Comparison of ENCODE assay signal across 9 cellular contexts in the genomic region with DNA sequence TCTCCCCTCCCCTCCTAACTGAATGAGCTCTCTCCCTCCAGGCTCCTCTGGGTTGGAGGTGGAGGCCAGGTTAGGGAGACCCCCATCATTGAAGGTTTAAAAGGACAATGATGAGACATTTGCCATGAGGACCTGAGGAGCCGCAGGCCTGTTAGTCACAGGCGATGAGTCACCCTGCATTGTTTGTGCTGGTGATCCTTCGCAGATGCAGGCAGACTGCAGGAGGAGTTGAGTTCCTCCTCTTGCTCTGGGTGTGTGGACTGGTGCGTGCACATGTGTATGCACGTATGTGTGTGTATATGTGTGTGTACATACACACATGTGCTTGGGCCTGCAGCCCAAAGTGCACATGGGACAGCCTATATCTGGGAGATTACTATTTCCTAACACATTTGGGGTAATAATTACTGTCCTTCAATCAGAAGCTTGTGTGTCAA. TPM values are rescaled to one million over a fixed set of nuclear protein-coding genes. Genes with fewer than 3 reads are reported as not detected.
DNase-seq lines count a peak whose midpoint lies in the region; ATAC-seq and TF ChIP-seq lines count a peak whose summit lies in the region.
"Had no signal": no experiment of that assay in that cellular context is flagged by ENCODE, and none has a peak within 500 bp of the region (broad histone marks: within the 10 kb centered on the region; RNA-seq: fewer than 3 reads in every experiment).

No MANE protein-coding gene starts in this region.

- H3K4ac ChIP-seq in mesenchymal stem cell (ENCODE audit: low read depth in 1 of 2, low read length in 2 of 2) = peak overlapping the region in 1 of 2 experiments; percentile 75

- peak overlapping the region; percentile 82 to 84 for H3K18ac ChIP-seq in mesenchymal stem cell (ENCODE audit: low read depth in 1 of 2, low read length in 2 of 2)

- peak overlapping the region; percentile 27 for H3K27ac ChIP-seq in mesenchymal stem cell (ENCODE audit: low read length, poor library complexity, severe bottlenecking)
- H3K27ac ChIP-seq: KMS-11 had no signal

- H4K91ac ChIP-seq in mesenchymal stem cell (ENCODE audit: low read length) = no peak overlapping the region

- H3K27me3 Mint-ChIP-seq in effector memory CD8-positive, alpha-beta T cell = peaks cover 11 to 57% of the 10 kb centered on the region in 2 donors

- H3K9ac ChIP-seq in mesenchymal stem cell (ENCODE audit: low read length) = peak overlapping the region; percentile 73
- H3K9ac ChIP-seq: KMS-11 had no signal

- no peak overlapping the region for H4K8ac ChIP-seq in mesenchymal stem cell (ENCODE audit: low read length)

- H3K4me3 ChIP-seq in cardiac fibroblast (replicated peaks in 1 of 2; ENCODE audit: low read depth in 2 of 2, low read length in 2 of 2) = no peak overlapping the region
- no peak overlapping the region for H3K4me3 ChIP-seq in mesenchymal stem cell (ENCODE audit: insufficient read depth in 1 of 2, low read depth in 1 of 2, low read length in 2 of 2)

- peaks cover 25% of the 10 kb centered on the region for H3K4me1 ChIP-seq in mesenchymal stem cell (ENCODE audit: control insufficient read depth, insufficient read depth, low read depth, low read length)

- no peak overlapping the region for H3K4me3 Mint-ChIP-seq in effector memory CD8-positive, alpha-beta T cell

- H3K4me2 ChIP-seq in mesenchymal stem cell (ENCODE audit: low read length, poor library complexity, severe bottlenecking) = no peak overlapping the region
- H3K4me2 ChIP-seq: KMS-11 had no signal

- ATAC-seq in effector memory CD8-positive, alpha-beta T cell (replicated peaks) = no peak
- no peak for ATAC-seq in GM19351 (IDR thresholded peaks at IDR 0.05; ENCODE audit: unreplicated experiment)

- H3K36me3 Mint-ChIP-seq in effector memory CD8-positive, alpha-beta T cell (ENCODE audit: insufficient read depth) = peaks cover 3% of the 10 kb centered on the region

- no peak for TF ChIP-seq CTCF in cardiac fibroblast (IDR thresholded peaks at IDR 0.05; ENCODE audit: low read depth, low read length)

- no peak overlapping the region for H3K14ac ChIP-seq in mesenchymal stem cell (ENCODE audit: low read length in 2 of 2)

- 1% methylated on average over 3 of the region's 5 CpGs for whole genome bisulfite sequencing in mesenchymal stem cell

- peak overlapping the region; percentile 55 for H2BK120ac ChIP-seq in mesenchymal stem cell (ENCODE audit: low read depth, low read length)

- DNase-seq in GM04503 (ENCODE audit: low read depth) (peak; percentile 92), OCI-M1 (lab: John Stamatoyannopoulos, UW) (peak; percentile 65), cardiac fibroblast (ENCODE audit: low read depth in 2 of 2) (peak; percentile 93 to 97), mesenchymal stem cell (peak; percentile 96), superior temporal gyrus (ENCODE audit: extremely low spot score) (peak; percentile 41), NCI-H128 (lab: John Stamatoyannopoulos, UW; ENCODE audit: unreplicated experiment) (no peak)
- no peak for DNase-seq in effector memory CD8-positive, alpha-beta T cell

- H3K4me1 Mint-ChIP-seq in effector memory CD8-positive, alpha-beta T cell (ENCODE audit: low read depth in 2 of 2) = no peaks in the 10 kb centered on the region

- H3K27ac Mint-ChIP-seq in effector memory CD8-positive, alpha-beta T cell = no peak overlapping the region

- H2BK12ac ChIP-seq in mesenchymal stem cell (ENCODE audit: low read length in 2 of 2) = peak overlapping the region; percentile 95 to 97

- no peaks in the 10 kb centered on the region for H3K79me1 ChIP-seq in mesenchymal stem cell (replicated peaks; ENCODE audit: low read length, poor library complexity, severe bottlenecking)

- no peak overlapping the region for H2AFZ ChIP-seq in mesenchymal stem cell (ENCODE audit: low read depth, low read length)

- H2BK15ac ChIP-seq in mesenchymal stem cell (ENCODE audit: low read depth, poor library complexity, severe bottlenecking) = no peak overlapping the region

- no peak overlapping the region for H2AK5ac ChIP-seq in mesenchymal stem cell (ENCODE audit: low read length, severe bottlenecking)

- H3K27me3 ChIP-seq in mesenchymal stem cell (ENCODE audit: control insufficient read depth in 1 of 2, insufficient read depth in 1 of 2, low read length in 2 of 2) = no peaks in the 10 kb centered on the region

- H3K9me3 Mint-ChIP-seq in effector memory CD8-positive, alpha-beta T cell = no peaks in the 10 kb centered on the region

- H3K9me3 ChIP-seq in mesenchymal stem cell (ENCODE audit: control insufficient read depth, low read length) = no peaks in the 10 kb centered on the region

- no peaks in the 10 kb centered on the region for H3K36me3 ChIP-seq in mesenchymal stem cell (ENCODE audit: control insufficient read depth in 1 of 2, insufficient read depth in 2 of 2, low read depth in 1 of 2, low read length in 2 of 2)

- no peak overlapping the region for H2BK5ac ChIP-seq in mesenchymal stem cell (ENCODE audit: low read depth, low read length, poor library complexity, severe bottlenecking)

- H3K23ac ChIP-seq in mesenchymal stem cell (ENCODE audit: low read length in 2 of 2) = no peak overlapping the region

RNA-seq across cellular contexts. Expression of a gene that starts 42.0 kb away (rescaled TPM):
- polyA plus RNA-seq in mesenchymal stem cell (2013, experiment 1 of 2) = 212 TPM
- 217 TPM for polyA plus RNA-seq in mesenchymal stem cell (2013, experiment 2 of 2)

Comparison
In these comparisons a context has a peak if more than half of its experiments do, and no peak if none do; other contexts are left out.
1. DNase-seq: peak in GM04503 (single experiment), OCI-M1 (single experiment), cardiac fibroblast (2 of 2), mesenchymal stem cell (single experiment) and superior temporal gyrus (single experiment); none in effector memory CD8-positive, alpha-beta T cell (0 of 3) and NCI-H128 (single experiment).